22 cellular contexts compared by ENCODE assay signal in the genomic region with DNA sequence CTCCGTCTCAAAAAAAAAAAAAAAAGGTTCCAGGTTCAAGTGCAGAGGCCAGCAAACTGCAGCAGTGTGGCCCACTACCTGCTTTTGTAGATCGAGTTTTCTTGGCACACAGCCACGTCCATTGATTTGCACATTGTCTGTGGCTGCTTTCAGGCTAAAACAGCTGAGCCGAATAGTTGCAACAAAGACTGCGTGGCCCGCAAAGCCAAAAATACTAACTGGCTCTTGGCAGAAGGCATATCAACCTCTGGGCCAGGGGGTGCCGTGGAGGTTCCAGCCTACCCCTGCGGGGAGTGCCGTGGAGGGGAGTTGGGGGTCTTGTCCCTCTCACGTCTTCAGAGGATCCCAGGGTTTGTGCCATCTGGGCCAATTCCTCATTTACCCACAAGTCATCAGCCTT.
"Had no signal": no experiment of that assay in that cellular context is flagged by ENCODE, and none has a peak within 500 bp of the region (broad histone marks: within the 10 kb centered on the region; RNA-seq: fewer than 3 reads in every experiment).

No MANE protein-coding gene starts in this region.

- DNase-seq: activated CD4-positive, alpha-beta T cell treated with anti-CD3 and anti-CD28 coated beads for 36 hours; activated CD4-positive, alpha-beta T cell treated with anti-CD3 and anti-CD28 coated beads, Interleukin-2, amount 50 U/mL, for 48 hours; brain microvascular endothelial cell; colonic mucosa; glutamatergic neuron; immature natural killer cell; nephron progenitor cell; stimulated activated CD4-positive, alpha-beta T cell treated with anti-CD3 and anti-CD28 coated beads, Interleukin-15, amount 100 ng/mL, for 24 hours; stimulated activated naive B cell treated with anti-CD40 and anti-IgM and Interleukin-4, amounts not matched to agents 10 μg/mL and 1 μg/mL and 100 μg/mL, for 72 hours; T-helper 1 cell; trophoblast cell had no signal

- H3K4me1 ChIP-seq: adrenal gland, ascending aorta, colonic mucosa, esophagus muscularis mucosa, right lobe of liver had no signal

- H2AFZ ChIP-seq: hepatocyte had no signal

- H3K9me3 Mint-ChIP-seq: central memory CD8-positive, alpha-beta T cell; immature natural killer cell; nephron progenitor cell had no signal

- H3K79me2 ChIP-seq: hepatocyte had no signal

- H3K27ac ChIP-seq: adrenal gland, ascending aorta, brain microvascular endothelial cell, colonic mucosa, esophagus muscularis mucosa, hepatocyte, right lobe of liver had no signal

- H3K27me3 ChIP-seq: adrenal gland, ascending aorta, brain microvascular endothelial cell, colonic mucosa, esophagus muscularis mucosa, hepatocyte, right lobe of liver had no signal

- H3K27me3 Mint-ChIP-seq: activated CD4-positive, alpha-beta T cell treated with anti-CD3 and anti-CD28 coated beads for 36 hours; activated naive CD8-positive, alpha-beta T cell had no signal

- ATAC-seq: activated CD4-positive, alpha-beta T cell treated with anti-CD3 and anti-CD28 coated beads for 36 hours; stimulated activated naive B cell treated with anti-CD40 and anti-IgM and Interleukin-4, amounts not matched to agents 10 μg/mL and 1 μg/mL and 100 μg/mL, for 72 hours; WTC11 had no signal

- H3K9me3 ChIP-seq: adrenal gland, ascending aorta, colonic mucosa, esophagus muscularis mucosa, right lobe of liver had no signal

- H3K4me2 ChIP-seq: hepatocyte, smooth muscle cell had no signal

- H3K27ac Mint-ChIP-seq: activated CD4-positive, alpha-beta T cell treated with anti-CD3 and anti-CD28 coated beads for 36 hours; activated naive CD8-positive, alpha-beta T cell; activated T-helper 1 cell treated with anti-CD3 and anti-CD28 coated beads, Interleukin-12 subunit alpha, Interleukin-12 subunit beta, Interleukin-2, Interleukin-4 antibody, amounts not matched to agents 30 ng/mL and 10 ng/mL and 1 ng/mL, durations not matched to agents 14 hours and 24 hours and 36 hours; immature natural killer cell; memory B cell; nephron progenitor cell; stimulated activated naive B cell treated with anti-CD40 and anti-IgM and Interleukin-4, amounts not matched to agents 10 μg/mL and 1 μg/mL and 100 μg/mL, for 72 hours; WTC11 had no signal

- H3K4me3 Mint-ChIP-seq: activated CD4-positive, alpha-beta T cell treated with anti-CD3 and anti-CD28 coated beads for 36 hours; activated naive CD8-positive, alpha-beta T cell; activated T-helper 1 cell treated with anti-CD3 and anti-CD28 coated beads, Interleukin-12 subunit alpha, Interleukin-12 subunit beta, Interleukin-2, Interleukin-4 antibody, amounts not matched to agents 30 ng/mL and 10 ng/mL and 1 ng/mL, durations not matched to agents 14 hours and 24 hours and 36 hours; central memory CD8-positive, alpha-beta T cell; immature natural killer cell; memory B cell; nephron progenitor cell; stimulated activated naive B cell treated with anti-CD40 and anti-IgM and Interleukin-4, amounts not matched to agents 10 μg/mL and 1 μg/mL and 100 μg/mL, for 72 hours; WTC11 had no signal

- H3K4me1 Mint-ChIP-seq: activated CD4-positive, alpha-beta T cell treated with anti-CD3 and anti-CD28 coated beads for 36 hours; memory B cell; nephron progenitor cell; stimulated activated naive B cell treated with anti-CD40 and anti-IgM and Interleukin-4, amounts not matched to agents 10 μg/mL and 1 μg/mL and 100 μg/mL, for 72 hours; WTC11 had no signal

- H3K4me3 ChIP-seq: adrenal gland, ascending aorta, colonic mucosa, esophagus muscularis mucosa, hepatocyte, right lobe of liver, smooth muscle cell had no signal

- H3K36me3 Mint-ChIP-seq: activated naive CD8-positive, alpha-beta T cell; immature natural killer cell; memory B cell had no signal
